14 cellular contexts compared by ENCODE assay signal in genomic region chr17:15503731-15504130, GRCh38. TPM values are rescaled to one million over a fixed set of nuclear protein-coding genes. Genes with fewer than 3 reads are reported as not detected.
A peak's percentile ranks its signal among the peaks of the same experiment; 100 is the strongest.
DNase-seq lines count a peak whose midpoint lies in the region; ATAC-seq and TF ChIP-seq lines count a peak whose summit lies in the region.
"Had no signal": no experiment of that assay in that cellular context is flagged by ENCODE, and none has a peak within 500 bp of the region (broad histone marks: within the 10 kb centered on the region; RNA-seq: fewer than 3 reads in every experiment).

No MANE protein-coding gene starts in this region.

- no peak overlapping the region for H3K9ac ChIP-seq in Karpas-422 (ENCODE audit: low read length)

- no peak overlapping the region for H2AFZ ChIP-seq in Karpas-422 (ENCODE audit: low read length)
- H2AFZ ChIP-seq: GM23338 had no signal

- H3K27ac Mint-ChIP-seq in effector memory CD8-positive, alpha-beta T cell, result peak overlapping the region; percentile 8 to 14
- H3K27ac Mint-ChIP-seq in osteocyte (ENCODE audit: unreplicated experiment), result peak overlapping the region; percentile 4
- no peak overlapping the region for H3K27ac Mint-ChIP-seq in activated CD4-positive, alpha-beta T cell treated with anti-CD3 and anti-CD28 coated beads, Interleukin-2, amount 10 ng/mL, durations not matched to agents 7 days and 5 days
- H3K27ac Mint-ChIP-seq: GM23338 had no signal

- no peaks in the 10 kb centered on the region for H3K9me2 ChIP-seq in Karpas-422 (replicated peaks; ENCODE audit: insufficient read depth, low read length)

- H3K9me3 Mint-ChIP-seq in effector memory CD8-positive, alpha-beta T cell, result no peaks in the 10 kb centered on the region
- H3K9me3 Mint-ChIP-seq in osteocyte (ENCODE audit: unreplicated experiment), result no peaks in the 10 kb centered on the region
- H3K9me3 Mint-ChIP-seq in activated CD4-positive, alpha-beta T cell treated with anti-CD3 and anti-CD28 coated beads, Interleukin-2, amount 10 ng/mL, durations not matched to agents 7 days and 5 days, result no peaks in the 10 kb centered on the region

- CTCF ChIA-PET in activated CD4-positive, alpha-beta T cell treated with anti-CD3 and anti-CD28 coated beads, Interleukin-2, amount 10 ng/mL, durations not matched to agents 7 days and 5 days (lab: Charles Lee), result interaction anchor here (0.9 to 1.6 kb wide), 5 partner anchors 8 to 67 kb away, joined by 3 to 5 read pairs (median 3); no protein-coding TSS in a partner anchor

- H3K4me2 ChIP-seq in Karpas-422 (ENCODE audit: low read depth, low read length, poor library complexity, severe bottlenecking), result peak overlapping the region; percentile 68

- H3K27me3 Mint-ChIP-seq in effector memory CD8-positive, alpha-beta T cell, result no peaks in the 10 kb centered on the region
- H3K27me3 Mint-ChIP-seq in osteocyte (ENCODE audit: unreplicated experiment), result no peaks in the 10 kb centered on the region
- H3K27me3 Mint-ChIP-seq in activated CD4-positive, alpha-beta T cell treated with anti-CD3 and anti-CD28 coated beads, Interleukin-2, amount 10 ng/mL, durations not matched to agents 7 days and 5 days, result no peaks in the 10 kb centered on the region
- H3K27me3 Mint-ChIP-seq: CD4-positive, alpha-beta memory T cell had no signal

- H3K79me2 ChIP-seq in Karpas-422 (ENCODE audit: low read length), result no peaks in the 10 kb centered on the region

- intact Hi-C loops in spleen (cut with DNase I; ENCODE audit: low total_unique reads), result loop anchor here (2.0 kb wide), 1 partner anchor 243 kb away; no protein-coding TSS in a partner anchor

- H3K4me1 Mint-ChIP-seq in effector memory CD8-positive, alpha-beta T cell (ENCODE audit: low read depth in 2 of 2), result peaks cover 7 to 13% of the 10 kb centered on the region in 2 donors
- H3K4me1 Mint-ChIP-seq in osteocyte (ENCODE audit: unreplicated experiment), result peaks cover 13% of the 10 kb centered on the region
- H3K4me1 Mint-ChIP-seq in activated CD4-positive, alpha-beta T cell treated with anti-CD3 and anti-CD28 coated beads, Interleukin-2, amount 10 ng/mL, durations not matched to agents 7 days and 5 days, result peaks cover 5% of the 10 kb centered on the region

- H3K4me3 ChIP-seq in Karpas-422 (ENCODE audit: low read length), result no peak overlapping the region
- no peak overlapping the region for H3K4me3 ChIP-seq in spleen

- H3K27ac ChIP-seq in Karpas-422 (ENCODE audit: low read length), result no peak overlapping the region
- no peak overlapping the region for H3K27ac ChIP-seq in spleen
- H3K27ac ChIP-seq: C4-2B had no signal

- peaks cover 6% of the 10 kb centered on the region for H3K36me3 Mint-ChIP-seq in effector memory CD8-positive, alpha-beta T cell (ENCODE audit: insufficient read depth)
- peaks cover 21% of the 10 kb centered on the region for H3K36me3 Mint-ChIP-seq in osteocyte (ENCODE audit: unreplicated experiment)
- peaks cover 3% of the 10 kb centered on the region for H3K36me3 Mint-ChIP-seq in activated CD4-positive, alpha-beta T cell treated with anti-CD3 and anti-CD28 coated beads, Interleukin-2, amount 10 ng/mL, durations not matched to agents 7 days and 5 days (ENCODE audit: low read depth)

- H3K4me1 ChIP-seq in Karpas-422 (ENCODE audit: low read length), result peaks cover 9% of the 10 kb centered on the region
- peaks cover 5 to 21% (median 13%) of the 10 kb centered on the region in 6 donors for H3K4me1 ChIP-seq in spleen
- H3K4me1 ChIP-seq: BE2C had no signal

- H4K20me1 ChIP-seq in Karpas-422 (ENCODE audit: insufficient read depth, low read depth, low read length), result no peaks in the 10 kb centered on the region

- H3K4me3 Mint-ChIP-seq in effector memory CD8-positive, alpha-beta T cell, result no peak overlapping the region
- H3K4me3 Mint-ChIP-seq in osteocyte (ENCODE audit: unreplicated experiment), result no peak overlapping the region
- no peak overlapping the region for H3K4me3 Mint-ChIP-seq in activated CD4-positive, alpha-beta T cell treated with anti-CD3 and anti-CD28 coated beads, Interleukin-2, amount 10 ng/mL, durations not matched to agents 7 days and 5 days

- no peaks in the 10 kb centered on the region for H3K9me3 ChIP-seq in Karpas-422 (ENCODE audit: low read length)
- H3K9me3 ChIP-seq in spleen, result no peaks in the 10 kb centered on the region
- H3K9me3 ChIP-seq: BE2C had no signal

- 87 to 94% (median 90%) methylated on average over 2 of the region's 2 CpGs for WGBS in spleen, 5 donors

- POLR2A ChIA-PET in activated CD4-positive, alpha-beta T cell treated with anti-CD3 and anti-CD28 coated beads, Interleukin-2, amount 10 ng/mL, durations not matched to agents 7 days and 5 days (lab: Charles Lee), result no interaction called here

- H3K36me3 ChIP-seq in Karpas-422 (ENCODE audit: insufficient read depth, low read length) (no peaks in the 10 kb centered on the region), spleen (peaks cover 0 to 58% (median 0%) of the 10 kb centered on the region in 6 donors)
- H3K36me3 ChIP-seq: BE2C had no signal

- no peak for TF ChIP-seq CTCF in osteocyte (IDR thresholded peaks at IDR 0.05)
- TF ChIP-seq CTCF in spleen (IDR thresholded peaks at IDR 0.05 in 8 of 11, conservative IDR thresholded peaks at IDR 0.05 in 3 of 11), result no peak

- no peak for ATAC-seq in effector memory CD8-positive, alpha-beta T cell (replicated peaks)

- DNase-seq in Karpas-422 (no peak), osteocyte (ENCODE audit: extremely low spot score, unreplicated experiment) (no peak), SW 1271 (lab: John Stamatoyannopoulos, UW) (no peak), spleen (no peak)
- no peak for DNase-seq in effector memory CD8-positive, alpha-beta T cell
- no peak for DNase-seq in activated CD4-positive, alpha-beta T cell treated with anti-CD3 and anti-CD28 coated beads, Interleukin-2, amount 10 ng/mL, durations not matched to agents 7 days and 5 days
- DNase-seq: ACHN; BE2C; CD4-positive, alpha-beta memory T cell; DMS153; GDM1; HCEC 1CT had no signal

- H3K27me3 ChIP-seq in Karpas-422 (ENCODE audit: low read length) (no peaks in the 10 kb centered on the region), spleen (replicated peaks in 1 of 7) (no peaks in the 10 kb centered on the region)
- H3K27me3 ChIP-seq: BE2C had no signal

- no peak for TF ChIP-seq POLR2A in spleen (IDR thresholded peaks at IDR 0.05)

RNA-seq across cellular contexts. Expression of gene CDRT4, which starts 36.3 kb away (rescaled TPM):
- total RNA-seq in Karpas-422 (2014; rRNA removed; shearing (Covaris generic); ENCODE audit: low replicate concordance), result 11.7 and 13.6 TPM in 2 replicates
- 9.6 and 10.1 TPM in 2 replicates for total RNA-seq in osteocyte
- total RNA-seq in spleen, result 10 to 100 TPM in 6 of 7 donors, 1 to 10 TPM in 1; 9.3 to 18.7 (median 14.2) TPM
- 10 to 100 TPM in 1 of 3 donors, 1 to 10 TPM in 2; 4.5 to 14.2 (median 9.3) TPM for polyA plus RNA-seq in spleen
- total RNA-seq in activated CD4-positive, alpha-beta T cell treated with anti-CD3 and anti-CD28 coated beads, Interleukin-2, amount 10 ng/mL, durations not matched to agents 7 days and 5 days, result 1 to 10 TPM; 1.5 to 2.7 TPM

RNA-seq across cellular contexts. Expression of gene TVP23C, which starts 59.6 kb away (rescaled TPM):
- total RNA-seq in Karpas-422 (2014; rRNA removed; shearing (Covaris generic); ENCODE audit: low replicate concordance), result 13.7 and 13.8 TPM in 2 replicates
- total RNA-seq in osteocyte (22.1 and 26.4 TPM in 2 replicates), spleen (10 to 100 TPM; 20.4 to 60.5 (median 27.1) TPM)
- polyA plus RNA-seq in spleen, result 1 to 10 TPM; 1.5 to 3.7 (median 2.7) TPM
- 1 to 10 TPM; 5.0 to 7.0 TPM for total RNA-seq in activated CD4-positive, alpha-beta T cell treated with anti-CD3 and anti-CD28 coated beads, Interleukin-2, amount 10 ng/mL, durations not matched to agents 7 days and 5 days
